In the genomic region with DNA sequence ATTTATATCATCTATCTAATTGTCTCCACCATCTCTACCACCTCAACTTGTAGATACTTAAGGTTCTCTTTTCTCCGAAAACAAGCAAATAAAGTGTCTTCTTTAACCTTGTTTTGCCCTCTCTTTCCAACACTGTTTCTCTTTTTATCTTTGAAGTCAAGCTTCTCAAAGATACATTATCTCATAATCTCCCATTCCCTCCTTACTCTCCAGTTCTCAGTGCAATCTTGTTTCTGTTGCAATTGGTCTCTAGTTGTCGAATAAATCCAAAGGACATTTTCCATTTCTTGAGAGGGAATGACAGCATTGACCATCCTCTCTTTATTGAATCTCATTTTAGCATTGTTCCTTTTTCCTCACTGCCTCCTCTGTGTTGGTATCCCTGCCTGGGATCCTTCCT, we compare ENCODE assay signal across 11 cellular contexts.
"Had no signal": no experiment of that assay in that cellular context is flagged by ENCODE, and none has a peak within 500 bp of the region (broad histone marks: within the 10 kb centered on the region; RNA-seq: fewer than 3 reads in every experiment).

No MANE protein-coding gene starts in this region.

- FAIRE-seq: H1, H54 had no signal

- H3K4me2 ChIP-seq: GM23338 had no signal

- H3K9ac ChIP-seq: GM23248 had no signal

- H3K4me3 Mint-ChIP-seq: GM23338, H9, HFFc6 had no signal

- H3K9me3 ChIP-seq: HAP-1 had no signal

- ATAC-seq: GM23338, HCT116 had no signal

- DNase-seq: GM23248, GOT3, H7, H9, HCEC 1CT, HFFc6 had no signal

- H3K27ac ChIP-seq: GM23248 had no signal

- H3K4me3 ChIP-seq: GM23248, GM23338, HAP-1 had no signal

- H3K36me3 ChIP-seq: HAP-1 had no signal

- H2AFZ ChIP-seq: GM23248, GM23338 had no signal

- H3K9me3 Mint-ChIP-seq: GM23338, H9 had no signal

- H3K27ac Mint-ChIP-seq: GM23338, H9, HFFc6 had no signal
